Comparison of ENCODE assay signal across 8 cellular contexts in the genomic region with DNA sequence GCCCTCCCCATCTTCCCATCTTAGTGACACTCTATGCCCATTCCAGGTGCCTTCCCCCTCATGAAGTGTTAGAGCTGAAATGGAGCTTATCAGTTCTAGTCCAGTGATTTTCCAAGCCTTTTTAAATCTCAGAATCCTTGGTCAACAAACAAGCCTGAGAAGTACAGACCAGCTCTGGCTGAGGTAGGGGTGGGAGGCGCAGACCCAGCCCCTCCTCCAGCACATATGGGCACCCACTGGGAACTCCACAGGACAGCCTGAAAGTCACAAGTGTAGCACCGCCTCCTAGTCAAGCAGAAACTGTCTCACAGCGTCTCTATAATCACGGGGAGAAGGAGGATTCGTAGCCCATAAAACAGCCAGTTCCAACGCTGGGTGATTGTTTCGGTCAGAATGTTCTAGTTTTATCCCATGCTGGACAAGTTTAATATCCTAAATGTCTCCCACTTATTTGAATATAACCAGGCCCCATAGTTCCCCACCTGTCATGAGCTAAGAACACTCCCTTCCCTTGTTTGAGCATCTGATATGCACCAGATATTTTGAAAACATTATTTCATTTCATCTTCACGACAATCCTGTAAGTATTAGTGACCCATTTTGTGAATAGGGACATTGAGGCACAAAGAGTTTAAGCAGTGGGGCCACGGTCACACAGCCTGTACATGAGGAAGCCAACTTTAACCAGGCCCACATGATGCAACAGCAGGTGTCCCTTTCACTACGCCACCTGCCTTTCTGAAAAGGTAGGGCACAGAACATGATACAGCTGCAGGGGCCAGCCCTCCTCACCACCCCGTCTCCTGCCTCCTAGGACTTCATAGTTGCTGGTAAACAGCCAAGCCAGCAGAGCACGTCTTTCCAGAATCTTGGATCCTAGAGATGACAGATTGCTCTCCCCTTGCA. TPM values are rescaled to one million over a fixed set of nuclear protein-coding genes. Genes with fewer than 3 reads are reported as not detected.
DNase-seq lines count a peak whose midpoint lies in the region; ATAC-seq and TF ChIP-seq lines count a peak whose summit lies in the region.

No MANE protein-coding gene starts in this region.

- H3K9me3 ChIP-seq in liver (ENCODE audit: control insufficient read depth in 4 of 4, low read length in 3 of 4) (no peaks in the 10 kb centered on the region), HAP-1 (no peaks in the 10 kb centered on the region)

- H3K4me3 ChIP-seq in GM12865 (ENCODE audit: low read depth, low read length) (no peak overlapping the region), liver (ENCODE audit: low read depth in 1 of 3, low read length in 3 of 3) (no peak overlapping the region), HAP-1 (no peak overlapping the region)

- H3K27me3 Mint-ChIP-seq in activated naive CD4-positive, alpha-beta T cell treated with anti-CD3 and anti-CD28 coated beads for 36 hours (ENCODE audit: low read depth), result no peaks in the 10 kb centered on the region

- H3K36me3 Mint-ChIP-seq in activated naive CD4-positive, alpha-beta T cell treated with anti-CD3 and anti-CD28 coated beads for 36 hours (ENCODE audit: low read depth), result peaks cover 50% of the 10 kb centered on the region

- peak; percentile 70 for ATAC-seq in GM21526 (IDR thresholded peaks at IDR 0.05; ENCODE audit: low FRiP score, unreplicated experiment)

- intact Hi-C loops in activated naive CD4-positive, alpha-beta T cell treated with anti-CD3 and anti-CD28 coated beads for 36 hours (cut with micrococcal nuclease), result loop anchor here (1.0 to 2.0 kb wide), 5 partner anchors 9 to 478 kb away; partner anchors contain the start of gene REV3L

- peaks cover 49% of the 10 kb centered on the region for H3K4me1 Mint-ChIP-seq in activated naive CD4-positive, alpha-beta T cell treated with anti-CD3 and anti-CD28 coated beads for 36 hours (ENCODE audit: low read depth)

- 93% methylated on average over 12 of the region's 12 CpGs for WGBS in liver

- TF ChIP-seq RAD21 in liver (IDR thresholded peaks at IDR 0.05), result peak; percentile 17 to 65

- H3K27ac Mint-ChIP-seq in activated naive CD4-positive, alpha-beta T cell treated with anti-CD3 and anti-CD28 coated beads for 36 hours, result peak overlapping the region; percentile 64

- H3K9me3 Mint-ChIP-seq in activated naive CD4-positive, alpha-beta T cell treated with anti-CD3 and anti-CD28 coated beads for 36 hours, result no peaks in the 10 kb centered on the region

- peaks cover 0 to 2% (median under 1%) of the 10 kb centered on the region in 4 donors for H3K4me1 ChIP-seq in liver (ENCODE audit: control insufficient read depth in 4 of 4, insufficient read depth in 4 of 4, low read length in 3 of 4)
- peaks cover 18% of the 10 kb centered on the region for H3K4me1 ChIP-seq in HAP-1

- CTCF ChIA-PET in activated naive CD4-positive, alpha-beta T cell treated with anti-CD3 and anti-CD28 coated beads for 36 hours (lab: Charles Lee), result interaction anchor here (0.6 to 2.7 kb wide), 6 partner anchors 12 to 307 kb away, joined by 3 to 11 read pairs (median 4); partner anchors contain the start of gene TRAF3IP2

- H3K4me3 Mint-ChIP-seq in activated naive CD4-positive, alpha-beta T cell treated with anti-CD3 and anti-CD28 coated beads for 36 hours, result no peak overlapping the region

- in situ Hi-C loops in HAP-1 (cut with MboI; ENCODE audit: low sequenced_read_pairs), result no loop called here

- peaks cover 6 to 18% (median 10%) of the 10 kb centered on the region in 4 donors for H3K36me3 ChIP-seq in liver (ENCODE audit: control insufficient read depth in 4 of 4, insufficient read depth in 3 of 4, low read depth in 1 of 4, low read length in 3 of 4)
- H3K36me3 ChIP-seq in HAP-1 (replicated peaks), result peaks cover 58% of the 10 kb centered on the region

- H3K27me3 ChIP-seq in liver (ENCODE audit: control insufficient read depth in 4 of 4, insufficient read depth in 4 of 4, low read length in 3 of 4) (no peaks in the 10 kb centered on the region), HAP-1 (ENCODE audit: low read depth) (no peaks in the 10 kb centered on the region)

- no peak overlapping the region for H3K9ac ChIP-seq in liver (ENCODE audit: low read depth in 1 of 2, low read length in 2 of 2)

- TF ChIP-seq CTCF in GM12865 (IDR thresholded peaks at IDR 0.05; ENCODE audit: insufficient read depth, low read depth, low read length, missing control alignments) (peak; percentile 41), liver (IDR thresholded peaks at IDR 0.05; ENCODE audit: low read depth, low read length, missing input control) (no peak)

- no peak overlapping the region for H3K27ac ChIP-seq in liver (ENCODE audit: low read depth in 1 of 2, low read length in 2 of 2)

- DNase-seq in GM12865 (ENCODE audit: low read depth), result peak; percentile 65
- peak; percentile 78 for DNase-seq in NCI-H1092 treated with DMSO at 0.1 percent for 48 hours (lab: John Stamatoyannopoulos, UW)
- peak; percentile 62 for DNase-seq in activated naive CD4-positive, alpha-beta T cell treated with anti-CD3 and anti-CD28 coated beads for 36 hours
- no peak for DNase-seq in amniotic stem cell (lab: John Stamatoyannopoulos, UW)
- DNase-seq in HAP-1 (ENCODE audit: low spot score in 2 of 2), result no peak
- DNase-seq in hippocampal formation (lab: John Stamatoyannopoulos, UW), result no peak

TF ChIP-seq in liver, 16 proteins besides CTCF, POLR2A, EP300 and RAD21:
- TF ChIP-seq FOXA2 (IDR thresholded peaks at IDR 0.05), result no peak
- no peak for TF ChIP-seq EGR1 (IDR thresholded peaks at IDR 0.05; ENCODE audit: low read depth in 2 of 2)
- TF ChIP-seq, protein P1, sequence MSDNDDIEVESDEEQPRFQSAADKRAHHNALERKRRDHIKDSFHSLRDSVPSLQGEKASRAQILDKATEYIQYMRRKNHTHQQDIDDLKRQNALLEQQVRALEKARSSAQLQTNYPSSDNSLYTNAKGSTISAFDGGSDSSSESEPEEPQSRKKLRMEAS (IDR thresholded peaks at IDR 0.05), result no peak
- no peak for TF ChIP-seq SP1 (IDR thresholded peaks at IDR 0.05)
- TF ChIP-seq NR2F2 (IDR thresholded peaks at IDR 0.05), result no peak
- no peak for TF ChIP-seq ZBTB33 (IDR thresholded peaks at IDR 0.05)
- no peak for TF ChIP-seq REST (IDR thresholded peaks at IDR 0.05)
- no peak for TF ChIP-seq TAF1 (conservative IDR thresholded peaks at IDR 0.05)
- TF ChIP-seq HNF4G (IDR thresholded peaks at IDR 0.05), result no peak
- no peak for TF ChIP-seq GABPA (IDR thresholded peaks at IDR 0.05 in 1 of 2, conservative IDR thresholded peaks at IDR 0.05 in 1 of 2)
TF ChIP-seq in liver: peak in this region for 0.

RNA-seq across cellular contexts. Expression of gene TRAF3IP2, which starts 40.1 kb away (rescaled TPM):
- 10 to 100 TPM; 39.9 to 42.2 TPM for total RNA-seq in activated naive CD4-positive, alpha-beta T cell treated with anti-CD3 and anti-CD28 coated beads for 36 hours
- 1 to 10 TPM; 3.7 to 7.9 TPM for total RNA-seq in liver
- polyA plus RNA-seq in liver, result 1 to 10 TPM; 6.1 to 6.2 TPM

Comparison
In these comparisons a context has a peak if more than half of its experiments do, and no peak if none do; other contexts are left out.
1. DNase-seq: peak in GM12865 (single experiment), NCI-H1092 treated with DMSO at 0.1 percent for 48 hours (single experiment) and activated naive CD4-positive, alpha-beta T cell treated with anti-CD3 and anti-CD28 coated beads for 36 hours (single experiment); none in amniotic stem cell (single experiment), HAP-1 (0 of 2) and hippocampal formation (0 of 2).
2. RNA of gene TRAF3IP2, which starts 40.1 kb away (total RNA-seq): 39.9 to 42.2 TPM in activated naive CD4-positive, alpha-beta T cell treated with anti-CD3 and anti-CD28 coated beads for 36 hours; 3.7 to 7.9 TPM in liver; every median in the first group is over 4 times any median in the second.